In the genomic region with DNA sequence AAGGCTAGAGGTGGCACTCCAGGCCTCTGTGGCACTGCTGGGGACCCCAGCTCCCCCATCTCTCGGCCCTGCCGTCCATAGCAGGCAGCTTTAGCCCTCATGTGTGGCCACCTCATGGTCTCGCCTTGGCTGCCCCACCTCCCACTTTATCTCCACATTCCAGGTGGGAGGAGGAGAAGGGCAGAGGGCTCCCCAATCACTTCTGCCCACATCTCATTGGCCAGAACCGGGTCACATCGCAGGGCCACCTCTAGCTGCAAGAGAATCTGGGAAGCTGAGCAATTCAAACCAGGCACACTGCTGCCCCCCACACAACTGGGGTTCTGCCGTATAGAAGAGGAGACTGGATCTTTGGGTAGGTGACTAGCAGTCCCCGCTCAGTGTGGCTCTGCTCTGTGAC, we compare ENCODE assay signal across 22 cellular contexts. TPM values are rescaled to one million over a fixed set of nuclear protein-coding genes. Genes with fewer than 3 reads are reported as not detected.
"Had no signal": no experiment of that assay in that cellular context is flagged by ENCODE, and none has a peak within 500 bp of the region (broad histone marks: within the 10 kb centered on the region; RNA-seq: fewer than 3 reads in every experiment).

No MANE protein-coding gene starts in this region.

- ATAC-seq: Panc1 had no signal

- H3K27ac ChIP-seq: RWPE1 had no signal

- DNase-seq: Karpas-422, KG1, MG63, NCI-H1092, NCI-H1105 treated with DMSO at 0.1 percent for 48 hours, NCI-H1417 treated with DMSO at 0.1 percent for 48 hours, NCI-H146, NCI-H1694 treated with DMSO at 0.1 percent for 48 hours, NCI-H2029, NCI-H2081 treated with DMSO at 0.1 percent for 48 hours, NCI-H2171, NCI-H226, NCI-H446, NCI-H510A, NCI-H524 treated with DMSO at 0.1 percent for 48 hours, NCI-H69, NCI-H774, SHP77 had no signal

- H3K4me3 ChIP-seq: MG63 had no signal

- H3K36me3 ChIP-seq: MG63 had no signal

- H3K9me3 ChIP-seq: MG63, SK-N-SH had no signal

- H3K4me2 ChIP-seq: SK-N-SH had no signal

- H3K9ac ChIP-seq: SK-N-SH had no signal

- H3K9me2 ChIP-seq: SK-N-SH had no signal

RNA-seq across cellular contexts. Expression of a gene that starts 1.6 kb away (rescaled TPM):
- total RNA-seq: SK-MEL-5 had no signal

RNA-seq across cellular contexts. Expression of a gene that starts 28.1 kb away (rescaled TPM):
- total RNA-seq: SK-MEL-5 had no signal
- polyA plus RNA-seq: SK-N-SH had no signal
